8 cellular contexts compared by ENCODE assay signal in genomic region chr11:1050581-1051355, GRCh38. TPM values are rescaled to one million over a fixed set of nuclear protein-coding genes. Genes with fewer than 3 reads are reported as not detected.
DNase-seq lines count a peak whose midpoint lies in the region; ATAC-seq, FAIRE-seq and TF ChIP-seq lines count a peak whose summit lies in the region.

No MANE protein-coding gene starts in this region.

- no peak for TF ChIP-seq POLR2A in vagina (IDR thresholded peaks at IDR 0.05)

- H3K27ac ChIP-seq in MM.1S (ENCODE audit: low read length) = no peak overlapping the region
- H3K27ac ChIP-seq in vagina = no peak overlapping the region

- no peak overlapping the region for H3K4me3 ChIP-seq in MM.1S (ENCODE audit: low read length)
- no peak overlapping the region for H3K4me3 ChIP-seq in vagina

- H3K27me3 ChIP-seq in MM.1S (replicated peaks; ENCODE audit: insufficient read depth, low read length) (peaks cover 98% of the 10 kb centered on the region), vagina (no peaks in the 10 kb centered on the region)

- no peaks in the 10 kb centered on the region for H3K9me3 ChIP-seq in MM.1S (replicated peaks; ENCODE audit: insufficient read depth, low read length)
- H3K9me3 ChIP-seq in vagina = no peaks in the 10 kb centered on the region

- H3K27ac Mint-ChIP-seq in progenitor cell of endocrine pancreas = no peak overlapping the region

- H3K4me1 ChIP-seq in MM.1S (ENCODE audit: low read length) (no peaks in the 10 kb centered on the region), vagina (peaks cover 9% of the 10 kb centered on the region)

- no peak overlapping the region for H3K4me2 ChIP-seq in MM.1S (ENCODE audit: low read depth, low read length)

- DNase-seq in AG09319 (ENCODE audit: extremely low read depth, low read depth) (peak; percentile 10), GM19239 (ENCODE audit: insufficient read length, low spot score) (peak; percentile 95), MM.1S (peak; percentile 77), SK-MEL-5 (ENCODE audit: low read depth, low spot score) (peak; percentile 67), Right ventricle myocardium inferior (ENCODE audit: missing footprints) (peak; percentile 78), progenitor cell of endocrine pancreas (ENCODE audit: low spot score, unreplicated experiment) (peak; percentile 71), vagina (ENCODE audit: extremely low spot score in 2 of 2) (no peak)
- DNase-seq in activated naive CD4-positive, alpha-beta T cell (lab: John Stamatoyannopoulos, UW) = peak; percentile 28 to 65 (median 48)

- no peaks in the 10 kb centered on the region for H3K36me3 Mint-ChIP-seq in progenitor cell of endocrine pancreas (ENCODE audit: insufficient read depth)

- in situ Hi-C loops in SK-MEL-5 (cut with HindIII; ENCODE audit: low pct_unique_long_range_greater_than_20kb, low sequenced_read_pairs) = no loop called here

- H2AFZ ChIP-seq in MM.1S (ENCODE audit: low read length) = no peak overlapping the region

- H3K4me3 Mint-ChIP-seq in progenitor cell of endocrine pancreas (ENCODE audit: low read depth) = no peak overlapping the region

- no peaks in the 10 kb centered on the region for H3K9me3 Mint-ChIP-seq in progenitor cell of endocrine pancreas (ENCODE audit: low read depth)

- TF ChIP-seq CTCF in AG09319 (IDR thresholded peaks at IDR 0.05; ENCODE audit: low read depth, low read length) (peak; percentile 87), MM.1S (IDR thresholded peaks at IDR 0.05; ENCODE audit: low read length) (peak; percentile 91), progenitor cell of endocrine pancreas (IDR thresholded peaks at IDR 0.05; ENCODE audit: unreplicated experiment) (peak; percentile 91), vagina (IDR thresholded peaks at IDR 0.05) (peak; percentile 69 to 86 (median 73))

- no peaks in the 10 kb centered on the region for H3K4me1 Mint-ChIP-seq in progenitor cell of endocrine pancreas (ENCODE audit: low read depth)

- peak; percentile 85 for ATAC-seq in Right ventricle myocardium inferior

- H3K79me2 ChIP-seq in MM.1S (ENCODE audit: low read length) = no peaks in the 10 kb centered on the region

- no peak overlapping the region for H3K9ac ChIP-seq in MM.1S (ENCODE audit: low read length)

- H4K20me1 ChIP-seq in MM.1S (ENCODE audit: insufficient read depth, low read length) = no peaks in the 10 kb centered on the region

- intact Hi-C loops in Right ventricle myocardium inferior (cut with DNase I) (loop anchor here (1.0 to 5.0 kb wide), 2 partner anchors 123 to 201 kb away; partner anchors contain the start of gene AP2A2), vagina (cut with DNase I) (loop anchor here (5.0 kb wide), 1 partner anchor 198 kb away; no protein-coding TSS in a partner anchor)

- H3F3A ChIP-seq in MM.1S (ENCODE audit: insufficient read depth, low read length) = no peaks in the 10 kb centered on the region

- H3K27me3 Mint-ChIP-seq in progenitor cell of endocrine pancreas = peaks cover 24% of the 10 kb centered on the region

- H3K36me3 ChIP-seq in MM.1S (replicated peaks; ENCODE audit: insufficient read depth, low read length) = no peaks in the 10 kb centered on the region
- H3K36me3 ChIP-seq in vagina = no peaks in the 10 kb centered on the region

- no peak for FAIRE-seq in GM19239 (lab: Jason Lieb, UNC)

- no peaks in the 10 kb centered on the region for H3K9me2 ChIP-seq in MM.1S (replicated peaks; ENCODE audit: insufficient read depth, low read length)

RNA-seq across cellular contexts. Expression of gene MUC6, which starts 14.2 kb away (rescaled TPM):
- not detected in 2 replicates for total RNA-seq in SK-MEL-5 (2014; rRNA removed; shearing (Covaris generic))
- polyA plus RNA-seq in SK-MEL-5 (2015; cell fraction: cytosol; rRNA removed) = not detected in 2 replicates
- not detected in 2 replicates for polyA plus RNA-seq in SK-MEL-5 (2015; cell fraction: nucleus; rRNA removed)
- total RNA-seq in Right ventricle myocardium inferior (not detected), progenitor cell of endocrine pancreas (1.6 and 1.9 TPM in 2 replicates), vagina (not detected)

RNA-seq across cellular contexts. Expression of gene MUC2, which starts 23.9 kb away (rescaled TPM):
- total RNA-seq in SK-MEL-5 (2014; rRNA removed; shearing (Covaris generic)) = not detected in 2 replicates
- polyA plus RNA-seq in SK-MEL-5 (2015; cell fraction: cytosol; rRNA removed) = not detected in 2 replicates
- not detected in 2 replicates for polyA plus RNA-seq in SK-MEL-5 (2015; cell fraction: nucleus; rRNA removed)
- total RNA-seq in Right ventricle myocardium inferior (not detected), progenitor cell of endocrine pancreas (not detected in 2 replicates), vagina (not detected)

Comparison
In these comparisons a context has a peak if more than half of its experiments do, and no peak if none do; other contexts are left out.
1. DNase-seq: peak in AG09319 (single experiment), GM19239 (single experiment), MM.1S (single experiment), SK-MEL-5 (single experiment), activated naive CD4-positive, alpha-beta T cell (4 of 4), Right ventricle myocardium inferior (single experiment) and progenitor cell of endocrine pancreas (single experiment); none in vagina (0 of 2).
2. Peak in every context shown above with its lines, with median percentiles within 50 percentile points of each other: CTCF ChIP-seq.